ENCODE assay signal across 11 cellular contexts in the genomic region with DNA sequence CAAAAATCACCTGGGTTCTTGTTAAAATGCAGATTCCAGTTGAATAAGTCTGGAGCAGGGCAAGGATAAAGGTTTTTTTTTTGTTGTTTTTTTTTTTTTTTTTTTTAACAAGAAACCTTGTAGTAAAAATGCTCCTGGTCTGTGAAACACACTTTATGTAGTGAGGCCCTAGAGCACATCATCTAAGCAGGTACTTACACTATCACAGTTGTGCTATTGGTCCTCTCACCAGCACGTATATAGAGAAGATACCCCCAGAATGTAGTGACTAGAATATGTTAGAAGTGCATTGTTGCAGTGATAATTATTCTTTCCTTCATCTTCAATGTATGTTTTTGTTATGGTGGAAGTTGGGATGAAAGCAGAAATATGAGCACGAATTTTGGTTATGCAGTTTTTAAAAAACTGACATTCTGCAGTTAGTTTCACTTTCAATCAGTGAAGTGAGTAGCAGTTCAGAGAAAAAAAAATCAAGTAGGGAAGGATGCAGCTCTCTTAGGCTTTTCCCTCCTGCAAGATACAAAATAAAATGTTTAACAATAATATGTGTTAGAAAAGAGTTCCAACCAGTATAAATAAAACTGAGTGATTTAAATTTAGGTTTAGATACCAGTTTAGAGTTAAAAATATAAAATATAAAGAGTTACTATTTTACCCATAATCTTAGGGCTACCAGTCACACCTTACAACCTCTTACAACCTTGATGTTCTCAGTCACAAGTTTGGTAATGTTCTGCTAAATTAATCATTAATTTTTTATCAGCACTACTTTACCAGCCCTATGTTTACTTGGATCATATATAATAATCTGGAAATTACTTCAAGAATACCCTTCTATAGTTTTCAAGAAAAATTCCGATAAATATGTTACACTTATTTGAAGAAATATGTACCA. TPM values are rescaled to one million over a fixed set of nuclear protein-coding genes. Genes with fewer than 3 reads are reported as not detected.
DNase-seq lines count a peak whose midpoint lies in the region; ATAC-seq lines count a peak whose summit lies in the region.
"Had no signal": no experiment of that assay in that cellular context is flagged by ENCODE, and none has a peak within 500 bp of the region (broad histone marks: within the 10 kb centered on the region; RNA-seq: fewer than 3 reads in every experiment).

No MANE protein-coding gene starts in this region.

- H3K27me3 Mint-ChIP-seq in immature natural killer cell (ENCODE audit: low read depth in 3 of 3) = peaks cover 0 to 3% (median 0%) of the 10 kb centered on the region in 3 donors
- H3K27me3 Mint-ChIP-seq: activated naive CD8-positive, alpha-beta T cell had no signal

- H3K4me1 Mint-ChIP-seq in immature natural killer cell = peaks cover 0 to 8% of the 10 kb centered on the region in 2 donors

- ATAC-seq in GM18517 (IDR thresholded peaks at IDR 0.05; ENCODE audit: unreplicated experiment) = peak; percentile 63
- peak; percentile 54 for ATAC-seq in GM21390 (IDR thresholded peaks at IDR 0.05; ENCODE audit: unreplicated experiment)
- ATAC-seq in HG03432 (IDR thresholded peaks at IDR 0.05; ENCODE audit: unreplicated experiment) = peak; percentile 49
- ATAC-seq in left cardiac atrium = no peak

- H3K9me3 Mint-ChIP-seq in immature natural killer cell = peaks cover 4 to 30% (median 12%) of the 10 kb centered on the region in 6 donors

- intact Hi-C loops in left cardiac atrium (cut with DNase I) = no loop called here

- no peaks in the 10 kb centered on the region for H3K36me3 Mint-ChIP-seq in immature natural killer cell
- H3K36me3 Mint-ChIP-seq: activated naive CD8-positive, alpha-beta T cell had no signal

- H3K27ac Mint-ChIP-seq in immature natural killer cell = no peak overlapping the region
- H3K27ac Mint-ChIP-seq: activated naive CD8-positive, alpha-beta T cell had no signal

- peak overlapping the region in 3 of 5 donors; percentile 27 to 48 (median 29) for H3K4me3 Mint-ChIP-seq in immature natural killer cell
- H3K4me3 Mint-ChIP-seq: activated naive CD8-positive, alpha-beta T cell had no signal

- DNase-seq in immature natural killer cell (no peak), left cardiac atrium (no peak), NCI-H526 treated with DMSO at 0.1 percent for 48 hours (lab: John Stamatoyannopoulos, UW) (no peak), hepatic stellate cell (ENCODE audit: low spot score) (no peak)
- DNase-seq in central memory CD4-positive, alpha-beta T cell = no peak
- DNase-seq: KBM-7 had no signal

RNA-seq across cellular contexts. Expression of a gene that starts 9.2 kb away (rescaled TPM):
- polyA plus RNA-seq in immature natural killer cell = not detected
- total RNA-seq in left cardiac atrium = not detected
- polyA plus RNA-seq: neural cell had no signal

RNA-seq across cellular contexts. Expression of a gene that starts 14.6 kb away (rescaled TPM):
- polyA plus RNA-seq in immature natural killer cell = not detected
- total RNA-seq in left cardiac atrium = not detected
- polyA plus RNA-seq: neural cell had no signal

RNA-seq across cellular contexts. Expression of a gene that starts 43.2 kb away (rescaled TPM):
- not detected for polyA plus RNA-seq in immature natural killer cell
- not detected for total RNA-seq in left cardiac atrium
- polyA plus RNA-seq: neural cell had no signal

Comparison
In these comparisons a context has a peak if more than half of its experiments do, and no peak if none do; other contexts are left out.
1. ATAC-seq: peak in GM18517 (single experiment), GM21390 (single experiment) and HG03432 (single experiment); none in left cardiac atrium (0 of 2).